In the genomic region with DNA sequence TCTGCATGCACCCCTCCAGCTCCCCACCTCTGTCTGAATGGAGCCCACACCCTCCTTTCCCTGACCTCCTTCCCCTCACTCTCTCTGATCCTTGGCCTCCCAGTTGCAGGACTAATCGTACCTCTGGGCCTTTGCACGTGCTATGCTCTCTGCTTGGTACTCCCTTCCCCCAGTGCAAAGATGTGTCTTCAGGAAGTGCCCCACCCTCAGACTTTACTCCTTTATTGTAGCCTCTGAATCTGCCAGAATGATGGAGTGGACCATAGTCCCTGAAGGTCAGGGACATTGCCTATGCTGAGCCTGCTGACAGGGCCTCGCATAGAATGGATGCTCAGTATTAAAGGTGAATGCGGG, we compare ENCODE assay signal across 8 cellular contexts. TPM values are rescaled to one million over a fixed set of nuclear protein-coding genes. Genes with fewer than 3 reads are reported as not detected.
DNase-seq lines count a peak whose midpoint lies in the region; ATAC-seq and TF ChIP-seq lines count a peak whose summit lies in the region.

No MANE protein-coding gene starts in this region.

- peak overlapping the region; percentile 83 for H3K9ac ChIP-seq in HUES64 (ENCODE audit: low read depth, low read length)

- H3K9me3 ChIP-seq in HUES64 (ENCODE audit: insufficient read depth, low read depth, low read length) (no peaks in the 10 kb centered on the region), WERI-Rb-1 (ENCODE audit: severe bottlenecking) (no peaks in the 10 kb centered on the region)

- H3K27ac Mint-ChIP-seq in glutamatergic neuron (ENCODE audit: unreplicated experiment), result peak overlapping the region; percentile 99
- peak overlapping the region; percentile 91 for H3K27ac Mint-ChIP-seq in stimulated activated memory B cell treated with anti-CD40 and anti-IgM and Interleukin-4, amounts not matched to agents 10 μg/mL and 1 μg/mL and 100 μg/mL, for 72 hours

- H3K36me3 Mint-ChIP-seq in glutamatergic neuron (ENCODE audit: unreplicated experiment), result peaks cover 8% of the 10 kb centered on the region
- H3K36me3 Mint-ChIP-seq in stimulated activated memory B cell treated with anti-CD40 and anti-IgM and Interleukin-4, amounts not matched to agents 10 μg/mL and 1 μg/mL and 100 μg/mL, for 72 hours, result peaks cover 28% of the 10 kb centered on the region

- H3K4me3 ChIP-seq in HUES64 (ENCODE audit: low read length) (peak overlapping the region; percentile 50), WERI-Rb-1 (ENCODE audit: low read depth, low read length) (peak overlapping the region; percentile 52)

- H3K27ac ChIP-seq in HUES64 (ENCODE audit: low read depth, low read length), result peak overlapping the region; percentile 96
- H3K27ac ChIP-seq in WERI-Rb-1, result peak overlapping the region; percentile 100

- H3K27me3 ChIP-seq in HUES64 (ENCODE audit: insufficient read depth, low read length) (no peaks in the 10 kb centered on the region), WERI-Rb-1 (ENCODE audit: insufficient read depth, low read depth, severe bottlenecking) (no peaks in the 10 kb centered on the region)

- DNase-seq in WERI-Rb-1, result no peak
- DNase-seq in glutamatergic neuron, result no peak
- DNase-seq in omental fat pad (ENCODE audit: low spot score), result no peak

- H3K27me3 Mint-ChIP-seq in glutamatergic neuron (ENCODE audit: unreplicated experiment), result peaks cover 22% of the 10 kb centered on the region
- no peaks in the 10 kb centered on the region for H3K27me3 Mint-ChIP-seq in stimulated activated memory B cell treated with anti-CD40 and anti-IgM and Interleukin-4, amounts not matched to agents 10 μg/mL and 1 μg/mL and 100 μg/mL, for 72 hours

- peaks cover 3% of the 10 kb centered on the region; the same call in 1 of the 2 replicates for H3K4me1 ChIP-seq in HUES64 (ENCODE audit: insufficient read depth, low read length)

- H3K4me1 Mint-ChIP-seq in glutamatergic neuron (ENCODE audit: low read depth, unreplicated experiment), result peaks cover 16% of the 10 kb centered on the region
- H3K4me1 Mint-ChIP-seq in stimulated activated memory B cell treated with anti-CD40 and anti-IgM and Interleukin-4, amounts not matched to agents 10 μg/mL and 1 μg/mL and 100 μg/mL, for 72 hours, result peaks cover 60% of the 10 kb centered on the region

- no peak for TF ChIP-seq CTCF in WERI-Rb-1 (IDR thresholded peaks at IDR 0.05; ENCODE audit: low read depth, low read length)
- no peak for TF ChIP-seq CTCF in glutamatergic neuron (IDR thresholded peaks at IDR 0.05; ENCODE audit: partially characterized antibody, unreplicated experiment)
- TF ChIP-seq CTCF in omental fat pad (IDR thresholded peaks at IDR 0.05), result no peak

- ATAC-seq in stimulated activated memory B cell treated with anti-CD40 and anti-IgM and Interleukin-4, amounts not matched to agents 10 μg/mL and 1 μg/mL and 100 μg/mL, for 72 hours, result no peak
- no peak for ATAC-seq in HG03280 (IDR thresholded peaks at IDR 0.05; ENCODE audit: unreplicated experiment)
- ATAC-seq in HG03159 (IDR thresholded peaks at IDR 0.05; ENCODE audit: unreplicated experiment), result no peak
- no peak for ATAC-seq in GM18502 (IDR thresholded peaks at IDR 0.05; ENCODE audit: poor library complexity, unreplicated experiment)
- no peak for ATAC-seq in omental fat pad (ENCODE audit: low FRiP score)

- H3K36me3 ChIP-seq in HUES64 (ENCODE audit: insufficient read depth, low read length) (peaks cover 11% of the 10 kb centered on the region), WERI-Rb-1 (peaks cover 30% of the 10 kb centered on the region)

- H3K9me3 Mint-ChIP-seq in glutamatergic neuron (ENCODE audit: unreplicated experiment), result peaks cover 26% of the 10 kb centered on the region
- H3K9me3 Mint-ChIP-seq in stimulated activated memory B cell treated with anti-CD40 and anti-IgM and Interleukin-4, amounts not matched to agents 10 μg/mL and 1 μg/mL and 100 μg/mL, for 72 hours, result no peaks in the 10 kb centered on the region

- H3K4me3 Mint-ChIP-seq in glutamatergic neuron (ENCODE audit: unreplicated experiment), result peak overlapping the region; percentile 84
- peak overlapping the region; percentile 87 for H3K4me3 Mint-ChIP-seq in stimulated activated memory B cell treated with anti-CD40 and anti-IgM and Interleukin-4, amounts not matched to agents 10 μg/mL and 1 μg/mL and 100 μg/mL, for 72 hours

- 84% methylated on average over 4 of the region's 4 CpGs for WGBS in HUES64

RNA-seq across cellular contexts. Expression of gene JUND, which starts 1.3 kb away (rescaled TPM):
- polyA plus RNA-seq in HUES64 (2013, experiment 1 of 2), result 93.0 TPM
- 114 TPM for polyA plus RNA-seq in HUES64 (2013, experiment 2 of 2)
- total RNA-seq in glutamatergic neuron (ENCODE audit: unreplicated experiment), result 341 TPM
- total RNA-seq in omental fat pad, result 100 to 1,000 TPM; 398 to 859 (median 623) TPM

RNA-seq across cellular contexts. Expression of gene IQCN, which starts 8.5 kb away (rescaled TPM):
- polyA plus RNA-seq in HUES64 (2013, experiment 1 of 2), result 0.20 TPM
- polyA plus RNA-seq in HUES64 (2013, experiment 2 of 2), result 0.38 TPM
- total RNA-seq in glutamatergic neuron (ENCODE audit: unreplicated experiment) (23.6 TPM), omental fat pad (10 to 100 TPM in 2 of 4 donors, 1 to 10 TPM in 2; 1.7 to 15.9 (median 7.4) TPM)

RNA-seq across cellular contexts. Expression of gene LSM4, which starts 40.1 kb away (rescaled TPM):
- 248 TPM for polyA plus RNA-seq in HUES64 (2013, experiment 1 of 2)
- 269 TPM for polyA plus RNA-seq in HUES64 (2013, experiment 2 of 2)
- total RNA-seq in glutamatergic neuron (ENCODE audit: unreplicated experiment), result 137 TPM
- total RNA-seq in omental fat pad, result 100 to 1,000 TPM in 1 of 4 donors, 10 to 100 TPM in 3; 58.6 to 140 (median 93.1) TPM

RNA-seq across cellular contexts. Expression of gene PDE4C, which starts 56.5 kb away (rescaled TPM):
- 0.55 TPM for polyA plus RNA-seq in HUES64 (2013, experiment 1 of 2)
- 0.44 TPM for polyA plus RNA-seq in HUES64 (2013, experiment 2 of 2)
- total RNA-seq in glutamatergic neuron (ENCODE audit: unreplicated experiment), result 69.8 TPM
- total RNA-seq in omental fat pad, result 1 to 10 TPM in 1 of 4 donors, under 1 TPM in 2, not detected in 1; 0.12 to 1.5 (median 0.63) TPM

RNA-seq across cellular contexts. Expression of gene PGPEP1, which starts 57.6 kb away (rescaled TPM):
- 12.6 TPM for polyA plus RNA-seq in HUES64 (2013, experiment 1 of 2)
- 15.8 TPM for polyA plus RNA-seq in HUES64 (2013, experiment 2 of 2)
- total RNA-seq in glutamatergic neuron (ENCODE audit: unreplicated experiment) (25.6 TPM), omental fat pad (10 to 100 TPM; 15.6 to 25.2 (median 18.0) TPM)
